In genomic region chr22:47048123-47049077, GRCh38 we compare ENCODE assay signal across 21 cellular contexts.
DNase-seq lines count a peak whose midpoint lies in the region; ATAC-seq, FAIRE-seq and TF ChIP-seq lines count a peak whose summit lies in the region.
"Had no signal": no experiment of that assay in that cellular context is flagged by ENCODE, and none has a peak within 500 bp of the region (broad histone marks: within the 10 kb centered on the region; RNA-seq: fewer than 3 reads in every experiment).

No MANE protein-coding gene starts in this region.

- TF ChIP-seq EP300 in H1 (IDR thresholded peaks at IDR 0.05; ENCODE audit: borderline replicate concordance in 1 of 2, low read depth in 2 of 2, low read length in 2 of 2) = no peak

- ATAC-seq in pancreas (peak; percentile 5 to 37 (median 29)), left lobe of liver (no peak)

- no peak overlapping the region for H3K23ac ChIP-seq in H1 (ENCODE audit: insufficient read length)

- H2BK20ac ChIP-seq in H1 (ENCODE audit: low read length) = no peak overlapping the region

- no peak overlapping the region for H3K56ac ChIP-seq in H1 (replicated peaks; ENCODE audit: insufficient read length, low read depth, low read length)

- no peak for FAIRE-seq in H1 (lab: Jason Lieb, UNC)
- FAIRE-seq in pancreas (lab: Jason Lieb, UNC) = no peak
- FAIRE-seq: urothelium cell line had no signal

- H3K27me3 ChIP-seq in Karpas-422 (ENCODE audit: low read length) (no peaks in the 10 kb centered on the region), H1 (replicated peaks in 1 of 4; ENCODE audit: control insufficient read depth in 3 of 4, extremely low read depth in 1 of 4, insufficient read depth in 3 of 4, low read length in 3 of 4) (no peaks in the 10 kb centered on the region), pancreas (no peaks in the 10 kb centered on the region), adrenal gland (no peaks in the 10 kb centered on the region)
- H3K27me3 ChIP-seq: esophagus muscularis mucosa had no signal

- no peak for TF ChIP-seq RAD21 in H1 (IDR thresholded peaks at IDR 0.05 in 1 of 2, conservative IDR thresholded peaks at IDR 0.05 in 1 of 2; ENCODE audit: low read depth in 2 of 2, low read length in 2 of 2)

- H3K79me2 ChIP-seq in Karpas-422 (ENCODE audit: low read length) (0 out of 2 replicates have a peak, but pooled peaks cover 12% of the 10 kb centered on the region), H1 (ENCODE audit: control insufficient read depth in 1 of 2, insufficient read depth in 2 of 2, low read length in 2 of 2) (no peaks in the 10 kb centered on the region)
- H3K79me2 ChIP-seq: parathyroid adenoma had no signal

- CTCF ChIA-PET in H1 (lab: Charles Lee; ENCODE audit: partially characterized antibody) = interaction anchor here (0.6 to 1.2 kb wide), 4 partner anchors 11 to 67 kb away, joined by 3 to 4 read pairs (median 4); no protein-coding TSS in a partner anchor

- H3K27ac ChIP-seq in Karpas-422 (ENCODE audit: low read length) (no peak overlapping the region), H1 (ENCODE audit: low read depth, low read length) (peak overlapping the region; percentile 34; the same call in 1 of the 2 replicates), pancreas (no peak overlapping the region), adrenal gland (no peak overlapping the region)
- H3K27ac ChIP-seq: esophagus muscularis mucosa, parathyroid adenoma had no signal

- H3K36me3 ChIP-seq in Karpas-422 (ENCODE audit: insufficient read depth, low read length) (no peaks in the 10 kb centered on the region), H1 (ENCODE audit: control insufficient read depth in 2 of 4, insufficient read depth in 4 of 4, low read length in 3 of 4) (no peaks in the 10 kb centered on the region; a peak in 1 of 8 replicates), pancreas (no peaks in the 10 kb centered on the region), adrenal gland (replicated peaks in 1 of 2) (no peaks in the 10 kb centered on the region)

- H2AFZ ChIP-seq in Karpas-422 (ENCODE audit: low read length) = no peak overlapping the region
- H2AFZ ChIP-seq in H1 (ENCODE audit: low read length) = no peak overlapping the region
- H2AFZ ChIP-seq: parathyroid adenoma had no signal

- 90% methylated on average over 19 of the region's 20 CpGs; no CpG with 5 or more reads in 1 of the 2 experiments for WGBS in H1 (ENCODE audit: extremely low coverage in 1 of 2, insufficient coverage in 1 of 2, insufficient read length in 1 of 2, insufficient replicate concordance in 2 of 2, low coverage in 1 of 2, low lambda C conversion rate in 2 of 2, missing lambda C conversion rate in 1 of 2), 2 experiments
- 79 to 82% methylated on average over 20 of the region's 20 CpGs for WGBS in pancreas, 2 donors
- 81 to 84% (median 82%) methylated on average over 9 to 20 of the region's 20 CpGs for WGBS in adrenal gland, 4 donors

- H3K4me1 ChIP-seq in Karpas-422 (ENCODE audit: low read length) = peaks cover 13% of the 10 kb centered on the region
- H3K4me1 ChIP-seq in H1 (replicated peaks in 1 of 4; ENCODE audit: control insufficient read depth in 3 of 4, insufficient read depth in 4 of 4, low read length in 3 of 4) = peaks cover 0 to 9% (median 4%) of the 10 kb centered on the region in 4 experiments; a peak in 5 of 7 replicates
- H3K4me1 ChIP-seq in pancreas = peaks cover 0 to 8% (median 5%) of the 10 kb centered on the region in 3 donors
- no peaks in the 10 kb centered on the region for H3K4me1 ChIP-seq in adrenal gland (replicated peaks in 1 of 2)
- H3K4me1 ChIP-seq: parathyroid adenoma had no signal

- H3K9ac ChIP-seq in Karpas-422 (ENCODE audit: low read length) (no peak overlapping the region), H1 (replicated peaks in 1 of 4; ENCODE audit: extremely low read depth in 1 of 4, low read depth in 3 of 4, low read length in 3 of 4) (no peak overlapping the region)
- H3K9ac ChIP-seq: parathyroid adenoma had no signal

- POLR2A ChIA-PET in H1 (lab: Charles Lee; ENCODE audit: partially characterized antibody) = no interaction called here

- DNase-seq in NCI-H2196 (lab: John Stamatoyannopoulos, UW; ENCODE audit: unreplicated experiment) (peak; percentile 34), NCI-H2196 treated with DMSO at 0.1 percent for 48 hours (lab: John Stamatoyannopoulos, UW; ENCODE audit: unreplicated experiment) (no peak), Karpas-422 (peak; percentile 57), H1 (ENCODE audit: low read depth in 1 of 2, low spot score in 2 of 2) (no peak), pancreas (peak in 2 of 6 donors; percentile 46 to 49), adrenal gland (no peak), NCI-H1092 (lab: John Stamatoyannopoulos, UW) (no peak), left lobe of liver (ENCODE audit: low spot score) (no peak)
- DNase-seq: activated CD4-positive, alpha-beta T cell treated with anti-CD3 and anti-CD28 coated beads, Interleukin-2, amount 10 ng/mL, durations not matched to agents 24 days and 14 days; amygdala; COR-L47; effector CD4-positive, alpha-beta T cell; GOT3; naive B cell; NCI-H1417; NCI-H82; stimulated activated CD4-positive, alpha-beta T cell treated with anti-CD3 and anti-CD28 coated beads, Interleukin-2, amount 100 ng/mL, for 48 hours; SW 1271 had no signal

- H2BK5ac ChIP-seq in H1 (ENCODE audit: low read depth, low read length) = no peak overlapping the region

- no peak overlapping the region for H2BK12ac ChIP-seq in H1 (ENCODE audit: low read depth, low read length)

- H2BK120ac ChIP-seq in H1 (replicated peaks; ENCODE audit: low read depth, low read length) = no peak overlapping the region

- H3K79me1 ChIP-seq in H1 (ENCODE audit: low read depth, low read length) = peaks cover 3% of the 10 kb centered on the region; the same call in 1 of the 2 replicates

- H4K5ac ChIP-seq in H1 (ENCODE audit: insufficient read length, low read depth, low read length) = no peak overlapping the region

- intact Hi-C loops in pancreas (cut with DNase I) (no loop called here), adrenal gland (cut with DNase I) (no loop called here)

- no peaks in the 10 kb centered on the region for H3K23me2 ChIP-seq in H1 (ENCODE audit: low read depth, low read length)

- H2AK5ac ChIP-seq in H1 (ENCODE audit: low read depth, low read length) = no peak overlapping the region

- no peak overlapping the region for H2BK15ac ChIP-seq in H1 (ENCODE audit: low read length)

- H3K4ac ChIP-seq in H1 (replicated peaks; ENCODE audit: insufficient read length, low read depth, low read length) = no peak overlapping the region

- TF ChIP-seq CTCF in H1 (IDR thresholded peaks at IDR 0.05; ENCODE audit: control extremely low read depth in 1 of 3, insufficient read depth in 1 of 3, low read depth in 1 of 3, low read length in 3 of 3) = no peak
- no peak for TF ChIP-seq CTCF in pancreas (IDR thresholded peaks at IDR 0.05)
- no peak for TF ChIP-seq CTCF in adrenal gland (IDR thresholded peaks at IDR 0.05)

- no peaks in the 10 kb centered on the region for H3K9me2 ChIP-seq in Karpas-422 (replicated peaks; ENCODE audit: insufficient read depth, low read length)

- no peaks in the 10 kb centered on the region for H3K9me3 ChIP-seq in Karpas-422 (ENCODE audit: low read length)
- no peaks in the 10 kb centered on the region for H3K9me3 ChIP-seq in H1 (ENCODE audit: insufficient read depth in 2 of 2, low read depth in 1 of 2, low read length in 1 of 2)
- no peaks in the 10 kb centered on the region for H3K9me3 ChIP-seq in pancreas
- no peaks in the 10 kb centered on the region for H3K9me3 ChIP-seq in adrenal gland (replicated peaks in 1 of 3)
- H3K9me3 ChIP-seq: esophagus muscularis mucosa had no signal

- H4K8ac ChIP-seq in H1 (ENCODE audit: extremely low read depth, insufficient read depth, low read length) = no peak overlapping the region

- H3K4me3 ChIP-seq in Karpas-422 (ENCODE audit: low read length) (no peak overlapping the region), H1 (ENCODE audit: extremely low read depth in 1 of 4, insufficient read depth in 2 of 4, low read depth in 3 of 4, low read length in 4 of 4) (no peak overlapping the region), pancreas (no peak overlapping the region), adrenal gland (no peak overlapping the region)
- H3K4me3 ChIP-seq: esophagus muscularis mucosa had no signal

- no peaks in the 10 kb centered on the region for H4K20me1 ChIP-seq in Karpas-422 (ENCODE audit: insufficient read depth, low read depth, low read length)
- peaks cover 1% of the 10 kb centered on the region in 2 experiments for H4K20me1 ChIP-seq in H1 (replicated peaks in 1 of 2; ENCODE audit: control insufficient read depth in 1 of 2, insufficient read depth in 2 of 2, low read length in 2 of 2)

- no peak overlapping the region for H3K14ac ChIP-seq in H1 (ENCODE audit: insufficient read length)

- no peak for TF ChIP-seq POLR2A in H1 (IDR thresholded peaks at IDR 0.05; ENCODE audit: control extremely low read depth in 1 of 2, low read depth in 2 of 2, low read length in 2 of 2)
- no peak for TF ChIP-seq POLR2A in adrenal gland (IDR thresholded peaks at IDR 0.05)

- H4K91ac ChIP-seq in H1 (replicated peaks; ENCODE audit: insufficient read length, low read length) = no peak overlapping the region

- no peak overlapping the region for H3K4me2 ChIP-seq in Karpas-422 (ENCODE audit: low read depth, low read length, poor library complexity, severe bottlenecking)
- no peak overlapping the region for H3K4me2 ChIP-seq in H1 (ENCODE audit: insufficient read depth in 1 of 2, low read depth in 2 of 2, low read length in 2 of 2)

- no peak overlapping the region for H3K18ac ChIP-seq in H1 (ENCODE audit: extremely low read depth, low read length)

TF ChIP-seq in H1, 55 proteins besides CTCF, POLR2A, EP300 and RAD21:
- TF ChIP-seq SP4 (IDR thresholded peaks at IDR 0.05; ENCODE audit: low read length) (no peak), SRF (IDR thresholded peaks at IDR 0.05; ENCODE audit: low read depth, low read length) (no peak), SIN3A (conservative IDR thresholded peaks at IDR 0.05 in 1 of 2, IDR thresholded peaks at IDR 0.05 in 1 of 2; ENCODE audit: low read depth in 1 of 2, low read length in 2 of 2) (no peak)

Comparison
In these comparisons a context has a peak if more than half of its experiments do, and no peak if none do; other contexts are left out.
1. DNase-seq: peak in NCI-H2196 (single experiment) and Karpas-422 (single experiment); none in NCI-H2196 treated with DMSO at 0.1 percent for 48 hours (single experiment), H1 (0 of 2), adrenal gland (0 of 7), NCI-H1092 (single experiment) and left lobe of liver (single experiment).